ENCODE assay signal across 2 cellular contexts in the genomic region with DNA sequence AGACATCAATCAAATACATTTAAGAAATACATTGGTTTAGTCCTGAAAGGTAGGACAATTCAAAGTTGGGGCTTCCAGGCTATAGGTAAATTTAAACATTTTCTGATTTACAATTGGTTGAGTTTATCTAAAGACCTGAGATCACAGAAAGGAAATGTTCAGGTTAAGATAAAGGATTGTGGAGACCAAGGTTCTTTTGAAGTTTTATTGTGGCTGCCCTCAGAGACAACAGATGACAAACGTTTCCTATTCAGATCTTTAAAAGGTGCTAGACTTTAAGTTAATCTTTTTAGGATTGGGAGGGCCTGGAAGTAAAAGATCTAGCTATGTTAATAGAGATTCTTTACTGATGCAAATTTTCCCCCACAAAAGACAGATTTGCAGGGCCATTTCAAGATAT.
A peak's percentile ranks its signal among the peaks of the same experiment; 100 is the strongest.
TF ChIP-seq lines count a peak whose summit lies in the region.

No MANE protein-coding gene starts in this region.

TF ChIP-seq in GM23338, 12 proteins besides CTCF, POLR2A, EP300 and RAD21:
- peak; percentile 78 for TF ChIP-seq NANOG (IDR thresholded peaks at IDR 0.05; ENCODE audit: borderline replicate concordance)

TF ChIP-seq in K562, 482 proteins besides CTCF, POLR2A, EP300 and RAD21:
- 0 out of 2 replicates have a peak, but pooled peaks have one; percentile 7 for TF ChIP-seq TCF3 (CRISPR knock-in tag; IDR thresholded peaks at IDR 0.05)
